In genomic region chr5:65037845-65038815, GRCh38 we compare ENCODE assay signal across 8 cellular contexts.
DNase-seq lines count a peak whose midpoint lies in the region; TF ChIP-seq lines count a peak whose summit lies in the region.

No MANE protein-coding gene starts in this region.

- no peaks in the 10 kb centered on the region for H3K36me3 ChIP-seq in tibial nerve

- no peaks in the 10 kb centered on the region for H3K9me3 Mint-ChIP-seq in neural crest cell

- no peaks in the 10 kb centered on the region for H3K9me3 ChIP-seq in tibial nerve

- H3K27me3 Mint-ChIP-seq in neural crest cell (ENCODE audit: low read depth), result no peaks in the 10 kb centered on the region

- no peak overlapping the region for H3K27ac Mint-ChIP-seq in neural crest cell (ENCODE audit: unreplicated experiment)

- DNase-seq in ELF-1 (ENCODE audit: low read depth, low spot score) (peak; percentile 86), LNCaP clone FGC (ENCODE audit: low read depth) (no peak), cerebellar cortex (ENCODE audit: low spot score) (peak; percentile 44), neural crest cell (ENCODE audit: low read depth, low spot score) (no peak), foreskin melanocyte (no peak), activated gamma-delta T cell (lab: John Stamatoyannopoulos, UW) (no peak), tibial nerve (ENCODE audit: low spot score in 2 of 2) (no peak), dedifferentiated amniotic fluid mesenchymal stem cell (ENCODE audit: extremely low spot score) (no peak)

- H3K4me1 ChIP-seq in tibial nerve, result peaks cover 0 to 29% (median 11%) of the 10 kb centered on the region in 4 donors

- H3K36me3 Mint-ChIP-seq in neural crest cell (ENCODE audit: low read depth), result no peaks in the 10 kb centered on the region

- no peak for TF ChIP-seq POLR2A in tibial nerve (IDR thresholded peaks at IDR 0.05)

- peak overlapping the region; percentile 41 for H3K4me3 Mint-ChIP-seq in neural crest cell

- peak; percentile 34; the same call in 1 of the 2 replicates for TF ChIP-seq CTCF in LNCaP clone FGC (IDR thresholded peaks at IDR 0.05; ENCODE audit: control insufficient read depth, extremely low read depth, insufficient read depth)
- peak; percentile 45 for TF ChIP-seq CTCF in neural crest cell (conservative IDR thresholded peaks at IDR 0.05)
- peak in 1 of 5 experiments; percentile 16 for TF ChIP-seq CTCF in tibial nerve (IDR thresholded peaks at IDR 0.05)

- no peaks in the 10 kb centered on the region for H3K27me3 ChIP-seq in tibial nerve

- no peak for TF ChIP-seq EP300 in tibial nerve (IDR thresholded peaks at IDR 0.05)

- H3K27ac ChIP-seq in tibial nerve, result peak overlapping the region in 2 of 4 donors; percentile 43 to 96

- WGBS in tibial nerve, 2 donors, result 68% methylated on average over 9 of the region's 9 CpGs

- H3K4me3 ChIP-seq in LNCaP clone FGC (ENCODE audit: low read depth, low read length) (no peak overlapping the region), tibial nerve (no peak overlapping the region)

- H3K4me1 Mint-ChIP-seq in neural crest cell, result peaks cover 29% of the 10 kb centered on the region

Comparison
In these comparisons a context has a peak if more than half of its experiments do, and no peak if none do; other contexts are left out.
1. DNase-seq: peak in ELF-1 (single experiment) and cerebellar cortex (single experiment); none in LNCaP clone FGC (single experiment), neural crest cell (single experiment), foreskin melanocyte (single experiment), activated gamma-delta T cell (single experiment), tibial nerve (0 of 2) and dedifferentiated amniotic fluid mesenchymal stem cell (single experiment).